ENCODE assay signal across 24 cellular contexts in genomic region chr11:45402049-45402630, GRCh38.
"Had no signal": no experiment of that assay in that cellular context is flagged by ENCODE, and none has a peak within 500 bp of the region (broad histone marks: within the 10 kb centered on the region; RNA-seq: fewer than 3 reads in every experiment).

No MANE protein-coding gene starts in this region.

- H3K27ac ChIP-seq: ovary, prostate gland, sigmoid colon, spleen, suprapubic skin, thoracic aorta, tibial artery, uterus had no signal

- DNase-seq: head of caudate nucleus; hypothalamus; immature natural killer cell; midbrain; mucosa of descending colon; naive thymus-derived CD4-positive, alpha-beta T cell; ovary; retina; right cardiac atrium; sigmoid colon; small intestine; spleen; stimulated activated CD4-positive, alpha-beta T cell treated with anti-CD3 and anti-CD28 coated beads, Interleukin-4, amount 100 ng/mL, for 24 hours; stimulated activated naive CD4-positive, alpha-beta T cell; tibial artery; trophoblast cell; uterus had no signal

- ATAC-seq: left lobe of liver; mucosa of descending colon; naive thymus-derived CD4-positive, alpha-beta T cell; natural killer cell treated with Interleukin-12 subunit alpha and Interleukin-12 subunit beta and Interleukin-15 and Interleukin-18, amount 100 ng/mL, for 72 hours; right cardiac atrium; stimulated activated effector memory CD8-positive, alpha-beta T cell treated with anti-CD3 and anti-CD28 coated beads, Interleukin-12 subunit alpha, Interleukin-12 subunit beta, amount 100 ng/mL, for 72 hours had no signal

- H3K4me1 ChIP-seq: prostate gland, sigmoid colon, spleen, suprapubic skin, tibial artery, uterus had no signal

- H3K4me3 ChIP-seq: lung, mucosa of descending colon, ovary, prostate gland, sigmoid colon, spleen, suprapubic skin, thoracic aorta, tibial artery, uterus had no signal

- H3K27me3 ChIP-seq: ovary, uterus had no signal

- H3K9me3 ChIP-seq: mucosa of descending colon, ovary, prostate gland, sigmoid colon, spleen, suprapubic skin, thoracic aorta, tibial artery, uterus had no signal

- H3K36me3 ChIP-seq: ovary, prostate gland, sigmoid colon, spleen, suprapubic skin, thoracic aorta, tibial artery, uterus had no signal
